In the genomic region with DNA sequence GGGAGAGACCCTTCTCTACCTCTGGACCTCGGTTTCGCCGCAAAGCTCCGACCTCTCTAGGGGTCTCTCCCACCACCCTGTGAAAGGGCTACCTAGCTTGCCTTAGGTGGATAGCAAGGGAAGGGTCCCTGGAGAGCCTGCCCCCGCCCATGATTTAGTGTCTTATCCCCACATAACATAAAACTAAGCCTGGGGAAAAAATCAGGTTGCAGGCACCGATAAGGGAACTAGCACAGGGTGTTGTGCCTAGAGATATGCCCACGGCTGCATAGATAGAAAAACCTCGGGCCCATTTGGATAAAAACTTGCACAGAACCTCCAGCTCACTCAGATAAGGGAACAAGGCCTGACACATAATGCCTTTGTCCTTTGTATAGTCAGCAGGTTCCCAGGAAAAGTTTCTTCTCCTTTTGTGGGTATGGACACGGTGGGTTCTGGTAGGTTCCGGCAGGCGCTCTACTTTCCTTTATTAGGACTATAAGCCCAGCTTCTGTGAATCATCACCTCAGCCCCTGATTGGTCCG, we compare ENCODE assay signal across 1 cellular context.
TF ChIP-seq lines count a peak whose summit lies in the region.

No MANE protein-coding gene starts in this region.

TF ChIP-seq in K562, 482 proteins besides CTCF, POLR2A, EP300 and RAD21 (continued from another document and continues in another):
- TF ChIP-seq, protein P1, sequence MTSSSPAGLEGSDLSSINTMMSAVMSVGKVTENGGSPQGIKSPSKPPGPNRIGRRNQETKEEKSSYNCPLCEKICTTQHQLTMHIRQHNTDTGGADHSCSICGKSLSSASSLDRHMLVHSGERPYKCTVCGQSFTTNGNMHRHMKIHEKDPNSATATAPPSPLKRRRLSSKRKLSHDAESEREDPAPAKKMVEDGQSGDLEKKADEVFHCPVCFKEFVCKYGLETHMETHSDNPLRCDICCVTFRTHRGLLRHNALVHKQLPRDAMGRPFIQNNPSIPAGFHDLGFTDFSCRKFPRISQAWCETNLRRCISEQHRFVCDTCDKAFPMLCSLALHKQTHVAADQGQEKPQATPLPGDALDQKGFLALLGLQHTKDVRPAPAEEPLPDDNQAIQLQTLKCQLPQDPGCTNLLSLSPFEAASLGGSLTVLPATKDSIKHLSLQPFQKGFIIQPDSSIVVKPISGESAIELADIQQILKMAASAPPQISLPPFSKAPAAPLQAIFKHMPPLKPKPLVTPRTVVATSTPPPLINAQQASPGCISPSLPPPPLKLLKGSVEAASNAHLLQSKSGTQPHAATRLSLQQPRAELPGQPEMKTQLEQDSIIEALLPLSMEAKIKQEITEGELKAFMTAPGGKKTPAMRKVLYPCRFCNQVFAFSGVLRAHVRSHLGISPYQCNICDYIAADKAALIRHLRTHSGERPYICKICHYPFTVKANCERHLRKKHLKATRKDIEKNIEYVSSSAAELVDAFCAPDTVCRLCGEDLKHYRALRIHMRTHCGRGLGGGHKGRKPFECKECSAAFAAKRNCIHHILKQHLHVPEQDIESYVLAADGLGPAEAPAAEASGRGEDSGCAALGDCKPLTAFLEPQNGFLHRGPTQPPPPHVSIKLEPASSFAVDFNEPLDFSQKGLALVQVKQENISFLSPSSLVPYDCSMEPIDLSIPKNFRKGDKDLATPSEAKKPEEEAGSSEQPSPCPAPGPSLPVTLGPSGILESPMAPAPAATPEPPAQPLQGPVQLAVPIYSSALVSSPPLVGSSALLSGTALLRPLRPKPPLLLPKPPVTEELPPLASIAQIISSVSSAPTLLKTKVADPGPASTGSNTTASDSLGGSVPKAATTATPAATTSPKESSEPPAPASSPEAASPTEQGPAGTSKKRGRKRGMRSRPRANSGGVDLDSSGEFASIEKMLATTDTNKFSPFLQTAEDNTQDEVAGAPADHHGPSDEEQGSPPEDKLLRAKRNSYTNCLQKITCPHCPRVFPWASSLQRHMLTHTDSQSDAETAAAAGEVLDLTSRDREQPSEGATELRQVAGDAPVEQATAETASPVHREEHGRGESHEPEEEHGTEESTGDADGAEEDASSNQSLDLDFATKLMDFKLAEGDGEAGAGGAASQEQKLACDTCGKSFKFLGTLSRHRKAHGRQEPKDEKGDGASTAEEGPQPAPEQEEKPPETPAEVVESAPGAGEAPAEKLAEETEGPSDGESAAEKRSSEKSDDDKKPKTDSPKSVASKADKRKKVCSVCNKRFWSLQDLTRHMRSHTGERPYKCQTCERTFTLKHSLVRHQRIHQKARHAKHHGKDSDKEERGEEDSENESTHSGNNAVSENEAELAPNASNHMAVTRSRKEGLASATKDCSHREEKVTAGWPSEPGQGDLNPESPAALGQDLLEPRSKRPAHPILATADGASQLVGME (CRISPR knock-in tag; IDR thresholded peaks at IDR 0.05), result no peak
- TF ChIP-seq MECOM (CRISPR knock-in tag; IDR thresholded peaks at IDR 0.05) (peak; percentile 73), ZNF764 (CRISPR knock-in tag; IDR thresholded peaks at IDR 0.05; ENCODE audit: low read depth) (no peak), ZNF518B (CRISPR knock-in tag; IDR thresholded peaks at IDR 0.05) (no peak), SMC3 (conservative IDR thresholded peaks at IDR 0.05; ENCODE audit: insufficient read depth, low read depth, low read length) (no peak), TCF7 (IDR thresholded peaks at IDR 0.05; ENCODE audit: borderline replicate concordance) (peak; percentile 87; the same call in 1 of the 2 replicates), KAT7 (CRISPR knock-in tag; IDR thresholded peaks at IDR 0.05; ENCODE audit: borderline replicate concordance) (no peak), ZSCAN32 (CRISPR knock-in tag; IDR thresholded peaks at IDR 0.05) (no peak), RBM22 (IDR thresholded peaks at IDR 0.05; ENCODE audit: low read depth, low read length, poor library complexity, severe bottlenecking) (no peak), ATF1 (CRISPR knock-in tag; IDR thresholded peaks at IDR 0.05) (no peak), ATF1 (tag; IDR thresholded peaks at IDR 0.05) (no peak), KDM4B (IDR thresholded peaks at IDR 0.05; ENCODE audit: borderline replicate concordance in 2 of 2, low read depth in 1 of 2) (no peak; a peak in 1 of 4 replicates), SMARCA5 (IDR thresholded peaks at IDR 0.05) (no peak), ZNF384 (IDR thresholded peaks at IDR 0.05; ENCODE audit: low read depth, low read length) (peak; percentile 29; the same call in 1 of the 2 replicates), FOXP4 (CRISPR knock-in tag; IDR thresholded peaks at IDR 0.05; ENCODE audit: borderline replicate concordance) (no peak), ZNF41 (CRISPR knock-in tag; conservative IDR thresholded peaks at IDR 0.05) (0 out of 2 replicates have a peak, but pooled peaks have one; percentile 4), NFATC3 (IDR thresholded peaks at IDR 0.05) (peak; percentile 89), SREBF2 (CRISPR knock-in tag; IDR thresholded peaks at IDR 0.05) (no peak), ZNF436 (CRISPR knock-in tag; IDR thresholded peaks at IDR 0.05) (no peak), THRAP3 (IDR thresholded peaks at IDR 0.05; ENCODE audit: borderline replicate concordance) (no peak), HEY1 (CRISPR knock-in tag; IDR thresholded peaks at IDR 0.05; ENCODE audit: borderline replicate concordance) (peak; percentile 86), MXD1 (CRISPR knock-in tag; IDR thresholded peaks at IDR 0.05; ENCODE audit: borderline replicate concordance, poor library complexity, severe bottlenecking) (no peak), HNRNPL (IDR thresholded peaks at IDR 0.05; ENCODE audit: low read depth, low read length) (no peak), SNRNP70 (optimal IDR thresholded peaks at IDR 0.05; ENCODE audit: low read depth, low read length) (no peak), ZNF586 (CRISPR knock-in tag; conservative IDR thresholded peaks at IDR 0.05) (no peak), PRPF4 (IDR thresholded peaks at IDR 0.05; ENCODE audit: insufficient read depth, low read depth, low read length, poor library complexity, severe bottlenecking) (no peak), ZNF707 (CRISPR knock-in tag; conservative IDR thresholded peaks at IDR 0.05) (no peak), ATF7 (IDR thresholded peaks at IDR 0.05) (no peak), CBX2 (IDR thresholded peaks at IDR 0.05; ENCODE audit: insufficient read depth, low read length, poor library complexity, severe bottlenecking) (no peak), XRCC4 (IDR thresholded peaks at IDR 0.05; ENCODE audit: extremely low read depth, insufficient read depth, insufficient read length) (no peak), C11orf30 (IDR thresholded peaks at IDR 0.05; ENCODE audit: low read depth) (no peak)
- TF ChIP-seq, protein P2, sequence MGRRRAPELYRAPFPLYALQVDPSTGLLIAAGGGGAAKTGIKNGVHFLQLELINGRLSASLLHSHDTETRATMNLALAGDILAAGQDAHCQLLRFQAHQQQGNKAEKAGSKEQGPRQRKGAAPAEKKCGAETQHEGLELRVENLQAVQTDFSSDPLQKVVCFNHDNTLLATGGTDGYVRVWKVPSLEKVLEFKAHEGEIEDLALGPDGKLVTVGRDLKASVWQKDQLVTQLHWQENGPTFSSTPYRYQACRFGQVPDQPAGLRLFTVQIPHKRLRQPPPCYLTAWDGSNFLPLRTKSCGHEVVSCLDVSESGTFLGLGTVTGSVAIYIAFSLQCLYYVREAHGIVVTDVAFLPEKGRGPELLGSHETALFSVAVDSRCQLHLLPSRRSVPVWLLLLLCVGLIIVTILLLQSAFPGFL (CRISPR knock-in tag; IDR thresholded peaks at IDR 0.05), result no peak
- TF ChIP-seq, protein P3, sequence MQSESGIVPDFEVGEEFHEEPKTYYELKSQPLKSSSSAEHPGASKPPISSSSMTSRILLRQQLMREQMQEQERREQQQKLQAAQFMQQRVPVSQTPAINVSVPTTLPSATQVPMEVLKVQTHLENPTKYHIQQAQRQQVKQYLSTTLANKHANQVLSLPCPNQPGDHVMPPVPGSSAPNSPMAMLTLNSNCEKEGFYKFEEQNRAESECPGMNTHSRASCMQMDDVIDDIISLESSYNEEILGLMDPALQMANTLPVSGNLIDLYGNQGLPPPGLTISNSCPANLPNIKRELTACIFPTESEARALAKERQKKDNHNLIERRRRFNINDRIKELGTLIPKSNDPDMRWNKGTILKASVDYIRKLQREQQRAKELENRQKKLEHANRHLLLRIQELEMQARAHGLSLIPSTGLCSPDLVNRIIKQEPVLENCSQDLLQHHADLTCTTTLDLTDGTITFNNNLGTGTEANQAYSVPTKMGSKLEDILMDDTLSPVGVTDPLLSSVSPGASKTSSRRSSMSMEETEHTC (IDR thresholded peaks at IDR 0.05), result no peak
- TF ChIP-seq, protein P4, sequence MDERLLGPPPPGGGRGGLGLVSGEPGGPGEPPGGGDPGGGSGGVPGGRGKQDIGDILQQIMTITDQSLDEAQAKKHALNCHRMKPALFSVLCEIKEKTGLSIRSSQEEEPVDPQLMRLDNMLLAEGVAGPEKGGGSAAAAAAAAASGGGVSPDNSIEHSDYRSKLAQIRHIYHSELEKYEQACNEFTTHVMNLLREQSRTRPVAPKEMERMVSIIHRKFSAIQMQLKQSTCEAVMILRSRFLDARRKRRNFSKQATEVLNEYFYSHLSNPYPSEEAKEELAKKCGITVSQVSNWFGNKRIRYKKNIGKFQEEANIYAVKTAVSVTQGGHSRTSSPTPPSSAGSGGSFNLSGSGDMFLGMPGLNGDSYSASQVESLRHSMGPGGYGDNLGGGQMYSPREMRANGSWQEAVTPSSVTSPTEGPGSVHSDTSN (CRISPR knock-in tag; IDR thresholded peaks at IDR 0.05; ENCODE audit: low read depth), result no peak
- TF ChIP-seq, protein P4 (tag; conservative IDR thresholded peaks at IDR 0.05; ENCODE audit: low read depth), result no peak; the same call in 1 of the 2 replicates
- TF ChIP-seq, protein P5, sequence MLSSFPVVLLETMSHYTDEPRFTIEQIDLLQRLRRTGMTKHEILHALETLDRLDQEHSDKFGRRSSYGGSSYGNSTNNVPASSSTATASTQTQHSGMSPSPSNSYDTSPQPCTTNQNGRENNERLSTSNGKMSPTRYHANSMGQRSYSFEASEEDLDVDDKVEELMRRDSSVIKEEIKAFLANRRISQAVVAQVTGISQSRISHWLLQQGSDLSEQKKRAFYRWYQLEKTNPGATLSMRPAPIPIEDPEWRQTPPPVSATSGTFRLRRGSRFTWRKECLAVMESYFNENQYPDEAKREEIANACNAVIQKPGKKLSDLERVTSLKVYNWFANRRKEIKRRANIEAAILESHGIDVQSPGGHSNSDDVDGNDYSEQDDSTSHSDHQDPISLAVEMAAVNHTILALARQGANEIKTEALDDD (IDR thresholded peaks at IDR 0.05), result peak; percentile 61; the same call in 1 of the 2 replicates
